ENCODE assay signal across 22 cellular contexts in the genomic region with DNA sequence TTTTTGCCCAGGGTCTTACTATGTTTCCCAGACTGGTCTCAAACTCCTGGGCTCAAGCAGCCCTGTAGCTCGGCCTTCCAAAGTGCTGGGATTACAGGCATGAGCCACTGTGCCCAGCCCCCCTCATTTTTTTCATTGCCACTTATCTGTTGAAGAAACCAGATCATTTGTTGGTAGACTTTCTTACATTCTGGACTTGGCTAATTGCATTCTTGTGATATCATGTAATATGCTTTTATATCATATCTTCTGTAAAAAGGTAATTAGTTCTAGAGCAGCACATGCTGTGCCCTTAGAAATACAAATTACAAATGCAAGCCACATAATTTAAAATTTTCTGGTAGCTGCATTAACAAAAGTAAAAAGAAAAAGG. TPM values are rescaled to one million over a fixed set of nuclear protein-coding genes. Genes with fewer than 3 reads are reported as not detected.
DNase-seq lines count a peak whose midpoint lies in the region; ATAC-seq, FAIRE-seq and TF ChIP-seq lines count a peak whose summit lies in the region.
"Had no signal": no experiment of that assay in that cellular context is flagged by ENCODE, and none has a peak within 500 bp of the region (broad histone marks: within the 10 kb centered on the region; RNA-seq: fewer than 3 reads in every experiment).

No MANE protein-coding gene starts in this region.

- H3F3A ChIP-seq in DOHH2 (ENCODE audit: control insufficient read depth, insufficient read depth), result peaks cover 32% of the 10 kb centered on the region

- TF ChIP-seq CTCF in left ventricle myocardium inferior (IDR thresholded peaks at IDR 0.05; ENCODE audit: borderline replicate concordance) (no peak), heart left ventricle (IDR thresholded peaks at IDR 0.05) (no peak), DOHH2 (IDR thresholded peaks at IDR 0.05; ENCODE audit: low read depth, low read length, poor library complexity, severe bottlenecking) (no peak)

- H3K27me3 ChIP-seq in left ventricle myocardium inferior (ENCODE audit: low read depth), result no peaks in the 10 kb centered on the region
- H3K27me3 ChIP-seq in heart left ventricle, result peaks cover 0 to 3% (median 0%) of the 10 kb centered on the region in 9 donors
- H3K27me3 ChIP-seq in DOHH2 (ENCODE audit: control insufficient read depth, low read length), result no peaks in the 10 kb centered on the region
- peaks cover 0 to 2% of the 10 kb centered on the region in 2 donors for H3K27me3 ChIP-seq in small intestine (ENCODE audit: control insufficient read depth in 2 of 2, insufficient read depth in 2 of 2, low read length in 2 of 2)
- H3K27me3 ChIP-seq: BLaER1 treated with 17β-estradiol and CSF1 and Interleukin-3, amounts not matched to agents 10 nM and 100 nM had no signal

- whole genome bisulfite sequencing in heart left ventricle, 4 donors, result 68 to 90% (median 73%) methylated on average over 1 of the region's 1 CpG
- 54 to 81% (median 61%) methylated on average over 1 of the region's 1 CpG for WGBS in small intestine, 3 donors

- peaks cover 95% of the 10 kb centered on the region for H3K79me2 ChIP-seq in DOHH2 (ENCODE audit: control insufficient read depth, low read length)

- no peaks in the 10 kb centered on the region for H3K36me3 ChIP-seq in left ventricle myocardium inferior
- no peaks in the 10 kb centered on the region for H3K36me3 ChIP-seq in heart left ventricle
- 0 out of 2 replicates have a peak, but pooled peaks cover 2% of the 10 kb centered on the region for H3K36me3 ChIP-seq in DOHH2 (ENCODE audit: control insufficient read depth, low read length)
- no peaks in the 10 kb centered on the region for H3K36me3 ChIP-seq in small intestine (ENCODE audit: control insufficient read depth in 2 of 2, insufficient read depth in 2 of 2, low read length in 2 of 2)
- H3K36me3 ChIP-seq: BLaER1 treated with 17β-estradiol and CSF1 and Interleukin-3, amounts not matched to agents 10 nM and 100 nM had no signal

- no peak overlapping the region for H3K4me2 ChIP-seq in DOHH2 (ENCODE audit: low read length)

- peaks cover 17% of the 10 kb centered on the region for H3K27me3 Mint-ChIP-seq in activated CD8-positive, alpha-beta T cell treated with anti-CD3 and anti-CD28 coated beads, Interleukin-2, amount 10 ng/mL, durations not matched to agents 7 days and 5 days (ENCODE audit: low read depth)

- no peaks in the 10 kb centered on the region for H3K4me1 Mint-ChIP-seq in activated CD8-positive, alpha-beta T cell treated with anti-CD3 and anti-CD28 coated beads, Interleukin-2, amount 10 ng/mL, durations not matched to agents 7 days and 5 days (ENCODE audit: low read depth)
- H3K4me1 Mint-ChIP-seq: CD4-positive, CD25-positive, alpha-beta regulatory T cell; CD8-positive, alpha-beta memory T cell; IgD-negative memory B cell had no signal

- H3K4me1 ChIP-seq in left ventricle myocardium inferior (peaks cover 10% of the 10 kb centered on the region), heart left ventricle (no peaks in the 10 kb centered on the region), DOHH2 (ENCODE audit: control insufficient read depth, low read length) (peaks cover 69% of the 10 kb centered on the region), small intestine (ENCODE audit: control insufficient read depth in 2 of 2, insufficient read depth in 1 of 2, low read depth in 1 of 2, low read length in 1 of 2) (peaks cover 0 to 2% of the 10 kb centered on the region in 2 donors)

- intact Hi-C loops in left ventricle myocardium inferior (cut with micrococcal nuclease) (no loop called here), heart left ventricle (cut with DNase I) (no loop called here), sciatic nerve (cut with DNase I) (no loop called here)

- ATAC-seq in heart left ventricle (no peak), sciatic nerve (no peak)
- no peak for ATAC-seq in activated CD8-positive, alpha-beta T cell treated with anti-CD3 and anti-CD28 coated beads, Interleukin-2, amount 10 ng/mL, durations not matched to agents 7 days and 5 days
- ATAC-seq: GM12878, HCT116 had no signal

- no peaks in the 10 kb centered on the region for H3K9me2 ChIP-seq in DOHH2 (replicated peaks; ENCODE audit: control insufficient read depth, low read length)

- POLR2A ChIA-PET in activated CD8-positive, alpha-beta T cell treated with anti-CD3 and anti-CD28 coated beads, Interleukin-2, amount 10 ng/mL, durations not matched to agents 7 days and 5 days (lab: Charles Lee), result no interaction called here

- CTCF ChIA-PET in activated CD8-positive, alpha-beta T cell treated with anti-CD3 and anti-CD28 coated beads, Interleukin-2, amount 10 ng/mL, durations not matched to agents 7 days and 5 days (lab: Charles Lee), result no interaction called here

- FAIRE-seq in small intestine (lab: Jason Lieb, UNC), result no peak
- FAIRE-seq: GM12878, HTR-8/SVneo had no signal

- H3K36me3 Mint-ChIP-seq in activated CD8-positive, alpha-beta T cell treated with anti-CD3 and anti-CD28 coated beads, Interleukin-2, amount 10 ng/mL, durations not matched to agents 7 days and 5 days (ENCODE audit: low read depth), result no peaks in the 10 kb centered on the region
- H3K36me3 Mint-ChIP-seq: CD4-positive, CD25-positive, alpha-beta regulatory T cell had no signal

- H3K9me3 ChIP-seq in left ventricle myocardium inferior (replicated peaks) (no peaks in the 10 kb centered on the region), heart left ventricle (no peaks in the 10 kb centered on the region), DOHH2 (ENCODE audit: control insufficient read depth, insufficient read depth, low read length) (no peaks in the 10 kb centered on the region), small intestine (ENCODE audit: control insufficient read depth, low read depth) (no peaks in the 10 kb centered on the region)
- H3K9me3 ChIP-seq: BLaER1 treated with 17β-estradiol and CSF1 and Interleukin-3, amounts not matched to agents 10 nM and 100 nM had no signal

- peak; percentile 13 for DNase-seq in DMS 273 (lab: John Stamatoyannopoulos, UW; ENCODE audit: unreplicated experiment)
- no peak for DNase-seq in DMS 273 treated with DMSO at 0.1 percent for 48 hours (lab: John Stamatoyannopoulos, UW)
- no peak for DNase-seq in left ventricle myocardium inferior
- no peak for DNase-seq in heart left ventricle
- peak; percentile 60 for DNase-seq in small intestine
- DNase-seq in sciatic nerve (ENCODE audit: low spot score), result no peak
- no peak for DNase-seq in activated CD8-positive, alpha-beta T cell treated with anti-CD3 and anti-CD28 coated beads, Interleukin-2, amount 10 ng/mL, durations not matched to agents 7 days and 5 days
- DNase-seq: CD4-positive, CD25-positive, alpha-beta regulatory T cell; CD8-positive, alpha-beta memory T cell; COR-L47; DMS153; DMS79; GF-D8; GOT3; H7 had no signal

- H3K4me3 Mint-ChIP-seq in activated CD8-positive, alpha-beta T cell treated with anti-CD3 and anti-CD28 coated beads, Interleukin-2, amount 10 ng/mL, durations not matched to agents 7 days and 5 days, result no peak overlapping the region
- H3K4me3 Mint-ChIP-seq: CD4-positive, CD25-positive, alpha-beta regulatory T cell; CD8-positive, alpha-beta memory T cell; IgD-negative memory B cell had no signal

- H3K9me3 Mint-ChIP-seq in activated CD8-positive, alpha-beta T cell treated with anti-CD3 and anti-CD28 coated beads, Interleukin-2, amount 10 ng/mL, durations not matched to agents 7 days and 5 days (ENCODE audit: insufficient read depth), result no peaks in the 10 kb centered on the region
- H3K9me3 Mint-ChIP-seq: CD8-positive, alpha-beta memory T cell; IgD-negative memory B cell had no signal

- H3K27ac Mint-ChIP-seq in activated CD8-positive, alpha-beta T cell treated with anti-CD3 and anti-CD28 coated beads, Interleukin-2, amount 10 ng/mL, durations not matched to agents 7 days and 5 days, result no peak overlapping the region
- H3K27ac Mint-ChIP-seq: CD4-positive, CD25-positive, alpha-beta regulatory T cell; CD8-positive, alpha-beta memory T cell; IgD-negative memory B cell had no signal

- no peak for TF ChIP-seq POLR2A in heart left ventricle (IDR thresholded peaks at IDR 0.05)

- peak overlapping the region; percentile 23 for H3K27ac ChIP-seq in left ventricle myocardium inferior (replicated peaks)
- H3K27ac ChIP-seq in heart left ventricle, result no peak overlapping the region
- H3K27ac ChIP-seq in DOHH2 (ENCODE audit: low read depth, low read length), result peak overlapping the region; percentile 62
- no peak overlapping the region for H3K27ac ChIP-seq in small intestine (ENCODE audit: low read depth in 1 of 2, low read length in 1 of 2)
- H3K27ac ChIP-seq: 22Rv1; BLaER1 treated with 17β-estradiol and CSF1 and Interleukin-3, amounts not matched to agents 10 nM and 100 nM had no signal

- no peak overlapping the region for H3K4me3 ChIP-seq in left ventricle myocardium inferior
- no peak overlapping the region for H3K4me3 ChIP-seq in heart left ventricle
- H3K4me3 ChIP-seq in DOHH2 (ENCODE audit: low read length), result no peak overlapping the region
- no peak overlapping the region for H3K4me3 ChIP-seq in small intestine (ENCODE audit: low read depth in 1 of 2, low read length in 2 of 2)
- H3K4me3 ChIP-seq: BLaER1 treated with 17β-estradiol and CSF1 and Interleukin-3, amounts not matched to agents 10 nM and 100 nM; GM12878 had no signal

- H4K20me1 ChIP-seq in DOHH2 (ENCODE audit: control insufficient read depth, insufficient read depth, low read depth, low read length), result no peaks in the 10 kb centered on the region
- H4K20me1 ChIP-seq: BLaER1 treated with 17β-estradiol and CSF1 and Interleukin-3, amounts not matched to agents 10 nM and 100 nM had no signal

RNA-seq across cellular contexts. Expression of a gene that starts 53.9 kb away (rescaled TPM):
- total RNA-seq in left ventricle myocardium inferior (0.80 TPM), heart left ventricle (1 to 10 TPM in 3 of 9 donors, under 1 TPM in 6; 0.20 to 4.0 (median 0.50) TPM), sciatic nerve (0.22 TPM)
- polyA plus RNA-seq in heart left ventricle (1 to 10 TPM in 1 of 2 donors, under 1 TPM in 1; 0.30 to 1.0 TPM), small intestine (under 1 TPM; under 0.01 to 0.34 (median 0.22) TPM)
- not detected for total RNA-seq in activated CD8-positive, alpha-beta T cell treated with anti-CD3 and anti-CD28 coated beads, Interleukin-2, amount 10 ng/mL, durations not matched to agents 7 days and 5 days
- total RNA-seq: CD4-positive, CD25-positive, alpha-beta regulatory T cell; CD8-positive, alpha-beta memory T cell had no signal
- polyA plus RNA-seq: CD4-positive, CD25-positive, alpha-beta regulatory T cell; IgD-negative memory B cell had no signal

Comparison
In these comparisons a context has a peak if more than half of its experiments do, and no peak if none do; other contexts are left out.
1. DNase-seq: peak in DMS 273 (single experiment) and small intestine (single experiment); none in DMS 273 treated with DMSO at 0.1 percent for 48 hours (single experiment), left ventricle myocardium inferior (single experiment), heart left ventricle (0 of 5), sciatic nerve (single experiment) and activated CD8-positive, alpha-beta T cell treated with anti-CD3 and anti-CD28 coated beads, Interleukin-2, amount 10 ng/mL, durations not matched to agents 7 days and 5 days (single experiment).
2. H3K27ac ChIP-seq: peak in left ventricle myocardium inferior (single experiment) and DOHH2 (single experiment); none in heart left ventricle (0 of 12) and small intestine (0 of 2).